ENCODE assay signal across 11 cellular contexts in genomic region chr3:79767953-79768282, GRCh38. TPM values are rescaled to one million over a fixed set of nuclear protein-coding genes. Genes with fewer than 3 reads are reported as not detected.
DNase-seq lines count a peak whose midpoint lies in the region; ATAC-seq, FAIRE-seq and TF ChIP-seq lines count a peak whose summit lies in the region.
"Had no signal": no experiment of that assay in that cellular context is flagged by ENCODE, and none has a peak within 500 bp of the region (broad histone marks: within the 10 kb centered on the region; RNA-seq: fewer than 3 reads in every experiment).

ROBO1 (minus strand) TSS chr3:79767998.

- intact Hi-C loops in left lung (cut with DNase I), result no loop called here

- no peaks in the 10 kb centered on the region for H3K36me3 ChIP-seq in bronchial epithelial cell (ENCODE audit: control insufficient read depth, insufficient read depth, low read length)
- no peaks in the 10 kb centered on the region for H3K36me3 ChIP-seq in left lung
- H3K36me3 ChIP-seq in MM.1S (replicated peaks; ENCODE audit: insufficient read depth, low read length), result no peaks in the 10 kb centered on the region

- H3K4me2 ChIP-seq in MM.1S (ENCODE audit: low read depth, low read length), result no peak within 1 kb of the TSS

- H3F3A ChIP-seq in MM.1S (ENCODE audit: insufficient read depth, low read length), result no peaks in the 10 kb centered on the region

- H4K20me1 ChIP-seq in MM.1S (ENCODE audit: insufficient read depth, low read length), result no peaks in the 10 kb centered on the region

- H2AFZ ChIP-seq in MM.1S (ENCODE audit: low read length), result no peak within 1 kb of the TSS

- no peak for FAIRE-seq in bronchial epithelial cell (lab: Jason Lieb, UNC)
- no peak for FAIRE-seq in GM19239 (lab: Jason Lieb, UNC)

- TF ChIP-seq CTCF in bronchial epithelial cell (IDR thresholded peaks at IDR 0.05; ENCODE audit: insufficient read depth, low read length, severe bottlenecking) (no peak), left lung (IDR thresholded peaks at IDR 0.05) (no peak), MM.1S (IDR thresholded peaks at IDR 0.05; ENCODE audit: low read length) (no peak)

- no peak within 1 kb of the TSS for H3K4me3 ChIP-seq in bronchial epithelial cell (ENCODE audit: low read depth, low read length)
- no peak within 1 kb of the TSS for H3K4me3 ChIP-seq in left lung
- H3K4me3 ChIP-seq in MM.1S (ENCODE audit: low read length), result no peak within 1 kb of the TSS

- no peaks in the 10 kb centered on the region for H3K9me2 ChIP-seq in MM.1S (replicated peaks; ENCODE audit: insufficient read depth, low read length)

- H3K27ac ChIP-seq in left lung, result no peak within 1 kb of the TSS
- no peak within 1 kb of the TSS for H3K27ac ChIP-seq in temporal lobe (ENCODE audit: low read depth, low read length)
- H3K27ac ChIP-seq in MM.1S (ENCODE audit: low read length), result no peak within 1 kb of the TSS

- peaks cover 17% of the 10 kb centered on the region for H3K27me3 ChIP-seq in bronchial epithelial cell (ENCODE audit: control insufficient read depth, insufficient read depth, low read length)
- peaks cover 18 to 40% of the 10 kb centered on the region in 2 donors for H3K27me3 ChIP-seq in left lung
- no peaks in the 10 kb centered on the region for H3K27me3 ChIP-seq in MM.1S (replicated peaks; ENCODE audit: insufficient read depth, low read length)

- H3K9ac ChIP-seq in MM.1S (ENCODE audit: low read length), result no peak within 1 kb of the TSS

- DNase-seq in NCI-H2107 treated with DMSO at 0.1 percent for 48 hours (lab: John Stamatoyannopoulos, UW; ENCODE audit: unreplicated experiment) (peak; percentile 44), bronchial epithelial cell (ENCODE audit: low read depth) (no peak), left lung (no peak), MM.1S (no peak), GM19239 (ENCODE audit: insufficient read length, low spot score) (no peak)
- DNase-seq: activated B cell treated with CpG ODN at 0.5 μM for 24 hours; NCI-H187; stimulated activated naive CD8-positive, alpha-beta T cell treated with anti-CD3 and anti-CD28 coated beads, Interleukin-15, amount 100 ng/mL, for 72 hours had no signal

- no peaks in the 10 kb centered on the region for H3K79me2 ChIP-seq in MM.1S (ENCODE audit: low read length)

- H3K4me1 ChIP-seq in left lung (no peaks in the 10 kb centered on the region), MM.1S (ENCODE audit: low read length) (no peaks in the 10 kb centered on the region)

- ATAC-seq in left lung (no peak), HG02798 (IDR thresholded peaks at IDR 0.05; ENCODE audit: poor library complexity, unreplicated experiment) (no peak), HG03097 (IDR thresholded peaks at IDR 0.05; ENCODE audit: low FRiP score, unreplicated experiment) (no peak)
- ATAC-seq: stimulated activated naive CD8-positive, alpha-beta T cell treated with anti-CD3 and anti-CD28 coated beads, Interleukin-15, amount 100 ng/mL, for 72 hours had no signal

- H3K9me3 ChIP-seq in left lung, result no peaks in the 10 kb centered on the region
- H3K9me3 ChIP-seq in MM.1S (replicated peaks; ENCODE audit: insufficient read depth, low read length), result no peaks in the 10 kb centered on the region

RNA-seq across cellular contexts. Expression of gene ROBO1, which starts in this region (rescaled TPM):
- total RNA-seq in bronchial epithelial cell, result 20.8 and 66.6 TPM in 2 replicates
- 10 to 100 TPM; 20.3 to 46.8 TPM for total RNA-seq in left lung
- 278 TPM for total RNA-seq in temporal lobe
